8 cellular contexts compared by ENCODE assay signal in the genomic region with DNA sequence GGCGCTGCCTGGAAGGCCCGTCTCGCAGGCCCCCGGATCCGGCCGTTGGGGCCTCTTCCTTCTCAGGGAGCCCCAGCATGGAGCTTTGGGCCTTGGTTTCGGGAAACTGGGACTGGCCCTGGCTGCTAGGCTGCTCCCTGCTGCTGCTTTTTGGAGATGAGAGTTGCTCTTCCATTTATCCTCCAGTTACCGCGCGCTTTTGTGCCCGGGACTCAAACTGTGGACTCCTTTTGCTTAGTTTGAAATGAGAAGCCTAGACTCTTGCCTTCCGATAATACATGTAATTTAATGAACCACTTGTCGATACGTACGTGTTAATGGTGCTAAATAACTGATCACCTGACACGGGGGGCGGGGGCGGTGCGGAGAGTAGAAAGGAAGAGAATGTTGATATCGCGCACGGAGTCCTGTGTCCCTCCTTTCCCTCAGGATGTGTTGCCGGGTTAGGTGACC. TPM values are rescaled to one million over a fixed set of nuclear protein-coding genes. Genes with fewer than 3 reads are reported as not detected.
A peak's percentile ranks its signal among the peaks of the same experiment; 100 is the strongest.
DNase-seq lines count a peak whose midpoint lies in the region; ATAC-seq, FAIRE-seq and TF ChIP-seq lines count a peak whose summit lies in the region.

No MANE protein-coding gene starts in this region.

- POLR2A ChIA-PET in activated CD4-positive, alpha-beta memory T cell treated with anti-CD3 and anti-CD28 coated beads, Interleukin-2, amount 10 ng/mL, durations not matched to agents 7 days and 5 days (lab: Charles Lee), result interaction anchor here (1.1 to 4.2 kb wide), 9 partner anchors 9 to 107 kb away, joined by 3 to 44 read pairs (median 7); no protein-coding TSS in a partner anchor

- H3K9me3 ChIP-seq in endodermal cell (ENCODE audit: control insufficient read depth, low read length) (no peaks in the 10 kb centered on the region), mononuclear cell (ENCODE audit: low read depth, low read length) (no peaks in the 10 kb centered on the region)

- H3K4me3 ChIP-seq in endodermal cell (ENCODE audit: low read length), result peak overlapping the region; percentile 98
- H3K4me3 ChIP-seq in mononuclear cell (ENCODE audit: low read length), result peak overlapping the region; percentile 70

- peak; percentile 15 for ATAC-seq in GM18511 (IDR thresholded peaks at IDR 0.05; ENCODE audit: unreplicated experiment)
- peak; percentile 3 for ATAC-seq in HG03045 (IDR thresholded peaks at IDR 0.05; ENCODE audit: unreplicated experiment)

- H3K27ac ChIP-seq in endodermal cell (ENCODE audit: low read depth, low read length), result peak overlapping the region; percentile 96

- H3K9ac ChIP-seq in endodermal cell (ENCODE audit: extremely low read depth, low read length, poor library complexity, severe bottlenecking), result peak overlapping the region; percentile 91

- peaks cover under 1% of the 10 kb centered on the region for H3K36me3 ChIP-seq in endodermal cell (ENCODE audit: control insufficient read depth, insufficient read depth, low read length)

- no peak for TF ChIP-seq CTCF in endodermal cell (conservative IDR thresholded peaks at IDR 0.05)

- H3K4me1 ChIP-seq in endodermal cell (ENCODE audit: control insufficient read depth, insufficient read depth, low read length) (peaks cover 10% of the 10 kb centered on the region), mononuclear cell (ENCODE audit: insufficient read depth, low read length) (peaks cover 10% of the 10 kb centered on the region)

- TF ChIP-seq POLR2A in GM12891 (IDR thresholded peaks at IDR 0.05; ENCODE audit: low read depth, low read length), result no peak

- peaks cover 47% of the 10 kb centered on the region for H3K4me1 Mint-ChIP-seq in activated CD4-positive, alpha-beta memory T cell treated with anti-CD3 and anti-CD28 coated beads, Interleukin-2, amount 10 ng/mL, durations not matched to agents 7 days and 5 days
- peaks cover 57% of the 10 kb centered on the region for H3K4me1 Mint-ChIP-seq in endodermal cell

- WGBS in endodermal cell (ENCODE audit: insufficient coverage in 1 of 2, insufficient read length in 1 of 2), 2 experiments, result 0% methylated on average over 10 to 23 of the region's 23 CpGs

- H3K4me3 Mint-ChIP-seq in activated CD4-positive, alpha-beta memory T cell treated with anti-CD3 and anti-CD28 coated beads, Interleukin-2, amount 10 ng/mL, durations not matched to agents 7 days and 5 days, result peak overlapping the region; percentile 99
- H3K4me3 Mint-ChIP-seq in endodermal cell, result peak overlapping the region; percentile 95

- peak; percentile 17 for DNase-seq in NCI-H510A (lab: John Stamatoyannopoulos, UW)
- peak; percentile 69 for DNase-seq in activated CD4-positive, alpha-beta memory T cell treated with anti-CD3 and anti-CD28 coated beads, Interleukin-2, amount 10 ng/mL, durations not matched to agents 7 days and 5 days
- peak; percentile 81 for DNase-seq in endodermal cell
- DNase-seq in stimulated activated CD8-positive, alpha-beta memory T cell treated with anti-CD3 and anti-CD28 coated beads, Interleukin-2, amount 100 ng/mL, for 48 hours (ENCODE audit: low read depth in 2 of 2), result peak; percentile 39 to 49
- DNase-seq in GM12891 (ENCODE audit: insufficient read length, low spot score), result no peak

- CTCF ChIA-PET in activated CD4-positive, alpha-beta memory T cell treated with anti-CD3 and anti-CD28 coated beads, Interleukin-2, amount 10 ng/mL, durations not matched to agents 7 days and 5 days (lab: Charles Lee), result interaction anchor here (1.2 to 3.8 kb wide), 3 partner anchors 38 to 78 kb away, joined by 3 to 22 read pairs (median 17); a partner anchor contains a TSS

- peak overlapping the region; percentile 97 for H3K27ac Mint-ChIP-seq in activated CD4-positive, alpha-beta memory T cell treated with anti-CD3 and anti-CD28 coated beads, Interleukin-2, amount 10 ng/mL, durations not matched to agents 7 days and 5 days
- H3K27ac Mint-ChIP-seq in endodermal cell, result peak overlapping the region; percentile 97

- H3K36me3 Mint-ChIP-seq in activated CD4-positive, alpha-beta memory T cell treated with anti-CD3 and anti-CD28 coated beads, Interleukin-2, amount 10 ng/mL, durations not matched to agents 7 days and 5 days (ENCODE audit: low read depth), result peaks cover 14% of the 10 kb centered on the region
- H3K36me3 Mint-ChIP-seq in endodermal cell (ENCODE audit: low read depth), result no peaks in the 10 kb centered on the region

- no peaks in the 10 kb centered on the region for H3K9me3 Mint-ChIP-seq in activated CD4-positive, alpha-beta memory T cell treated with anti-CD3 and anti-CD28 coated beads, Interleukin-2, amount 10 ng/mL, durations not matched to agents 7 days and 5 days
- H3K9me3 Mint-ChIP-seq in endodermal cell, result no peaks in the 10 kb centered on the region

- no peak for FAIRE-seq in GM12891 (lab: Jason Lieb, UNC)

- H3K27me3 Mint-ChIP-seq in activated CD4-positive, alpha-beta memory T cell treated with anti-CD3 and anti-CD28 coated beads, Interleukin-2, amount 10 ng/mL, durations not matched to agents 7 days and 5 days, result peaks cover 2% of the 10 kb centered on the region
- H3K27me3 Mint-ChIP-seq in endodermal cell (ENCODE audit: insufficient read depth), result no peaks in the 10 kb centered on the region

- H3K27me3 ChIP-seq in endodermal cell (ENCODE audit: control insufficient read depth, insufficient read depth, low read length, poor library complexity, severe bottlenecking) (no peaks in the 10 kb centered on the region), mononuclear cell (ENCODE audit: insufficient read depth, low read length) (no peaks in the 10 kb centered on the region)

TF ChIP-seq in GM12891, 5 proteins besides CTCF, POLR2A, EP300 and RAD21:
- TF ChIP-seq POU2F2 (IDR thresholded peaks at IDR 0.05; ENCODE audit: low read depth, low read length) (no peak), TAF1 (IDR thresholded peaks at IDR 0.05; ENCODE audit: low read depth, low read length) (no peak), POLR2AphosphoS5 (IDR thresholded peaks at IDR 0.05; ENCODE audit: low read depth, low read length) (no peak), SPI1 (IDR thresholded peaks at IDR 0.05; ENCODE audit: low read depth, low read length) (no peak), PAX5 (IDR thresholded peaks at IDR 0.05; ENCODE audit: insufficient read depth, low read length, severe bottlenecking) (no peak)

RNA-seq across cellular contexts. Expression of a gene that starts 0.9 kb away (rescaled TPM):
- total RNA-seq in activated CD4-positive, alpha-beta memory T cell treated with anti-CD3 and anti-CD28 coated beads, Interleukin-2, amount 10 ng/mL, durations not matched to agents 7 days and 5 days, result 10 to 100 TPM; 53.9 to 57.8 TPM
- total RNA-seq in endodermal cell (10 to 100 TPM; 68.2 to 72.5 TPM), mononuclear cell (189 TPM)
- polyA plus RNA-seq in endodermal cell (2013, experiment 1 of 2), result 36.8 TPM
- polyA plus RNA-seq in endodermal cell (2013, experiment 2 of 2), result 36.3 TPM
- polyA plus RNA-seq in GM12891 (2012; ENCODE audit: low read depth, missing spikeins), result 13.0 TPM
